ENCODE assay signal across 29 cellular contexts in genomic region chr11:97502201-97502600, GRCh38.
A peak's percentile ranks its signal among the peaks of the same experiment; 100 is the strongest.
DNase-seq lines count a peak whose midpoint lies in the region; ATAC-seq and TF ChIP-seq lines count a peak whose summit lies in the region.
"Had no signal": no experiment of that assay in that cellular context is flagged by ENCODE, and none has a peak within 500 bp of the region (broad histone marks: within the 10 kb centered on the region; RNA-seq: fewer than 3 reads in every experiment).

No MANE protein-coding gene starts in this region.

- H3K27me3 ChIP-seq in PC-3 (ENCODE audit: low read length) (no peaks in the 10 kb centered on the region), brain microvascular endothelial cell (replicated peaks) (no peaks in the 10 kb centered on the region), neuronal stem cell (ENCODE audit: control insufficient read depth in 3 of 3, insufficient read depth in 3 of 3, low read depth in 1 of 3, low read length in 3 of 3) (no peaks in the 10 kb centered on the region), body of pancreas (no peaks in the 10 kb centered on the region)
- H3K27me3 ChIP-seq: BE2C, MG63, SJSA1 had no signal

- no peak overlapping the region for H4K8ac ChIP-seq in neuronal stem cell (ENCODE audit: low read depth, low read length)

- H3K4me2 ChIP-seq in PC-3 (ENCODE audit: low read length) (no peak overlapping the region), neuronal stem cell (ENCODE audit: insufficient read depth, low read length, poor library complexity, severe bottlenecking) (no peak overlapping the region)
- H3K4me2 ChIP-seq: GM23338 had no signal

- CTCF ChIA-PET in PC-3 (lab: Charles Lee): no interaction called here

- POLR2A ChIA-PET in PC-3 (lab: Charles Lee; ENCODE audit: unreplicated experiment): no interaction called here

- H3K79me2 ChIP-seq in PC-3 (ENCODE audit: low read length): no peaks in the 10 kb centered on the region

- no CpG with 5 or more reads among the region's 1 CpG for WGBS in neuronal stem cell (ENCODE audit: extremely low coverage in 2 of 2, insufficient read length in 2 of 2, insufficient replicate concordance in 1 of 2), 2 donors
- 59 to 64% methylated on average over 1 of the region's 1 CpG for WGBS in body of pancreas, 2 donors

- H3K27ac ChIP-seq in PC-3 (ENCODE audit: low read length) (no peak overlapping the region), brain microvascular endothelial cell (no peak overlapping the region), neuronal stem cell (replicated peaks; ENCODE audit: low read length) (no peak overlapping the region), body of pancreas (no peak overlapping the region)
- H3K27ac ChIP-seq: HL-60, SJSA1 had no signal

- no peak overlapping the region for H3K14ac ChIP-seq in neuronal stem cell (ENCODE audit: low read length)

- no peaks in the 10 kb centered on the region for H4K20me1 ChIP-seq in PC-3 (ENCODE audit: low read length)

- H3K18ac ChIP-seq in neuronal stem cell (ENCODE audit: low read length): no peak overlapping the region

- no peaks in the 10 kb centered on the region for H3K9me2 ChIP-seq in PC-3 (replicated peaks; ENCODE audit: low read length)

- no peak overlapping the region for H3K4ac ChIP-seq in neuronal stem cell (ENCODE audit: low read length)

- no peak for ATAC-seq in PC-3
- ATAC-seq in GM18511 (IDR thresholded peaks at IDR 0.05; ENCODE audit: unreplicated experiment): no peak
- no peak for ATAC-seq in body of pancreas
- ATAC-seq: GM23338, K562 had no signal

- no peak overlapping the region for H2BK5ac ChIP-seq in neuronal stem cell (ENCODE audit: low read length)

- intact Hi-C loops in PC-3 (cut with micrococcal nuclease) (no loop called here), body of pancreas (cut with DNase I) (no loop called here)

- TF ChIP-seq POLR2A in body of pancreas (IDR thresholded peaks at IDR 0.05): no peak

- no peaks in the 10 kb centered on the region for H3K36me3 ChIP-seq in PC-3 (ENCODE audit: low read depth, low read length)
- H3K36me3 ChIP-seq in brain microvascular endothelial cell (replicated peaks): no peaks in the 10 kb centered on the region
- H3K36me3 ChIP-seq in neuronal stem cell (replicated peaks in 1 of 2; ENCODE audit: control insufficient read depth in 2 of 2, insufficient read depth in 2 of 2, low read length in 2 of 2): no peaks in the 10 kb centered on the region
- H3K36me3 ChIP-seq in body of pancreas (replicated peaks in 1 of 2; ENCODE audit: insufficient read depth in 1 of 2, low read depth in 2 of 2): no peaks in the 10 kb centered on the region
- H3K36me3 ChIP-seq: BE2C, MG63, SJSA1 had no signal

- no peak overlapping the region for H2BK120ac ChIP-seq in neuronal stem cell (ENCODE audit: low read depth, low read length)

- no peaks in the 10 kb centered on the region for H3F3A ChIP-seq in PC-3 (ENCODE audit: low read length, unreplicated experiment)

- no peaks in the 10 kb centered on the region for H3K79me1 ChIP-seq in neuronal stem cell (ENCODE audit: low read depth, low read length)

- H3K4me3 ChIP-seq in PC-3 (ENCODE audit: low read length) (no peak overlapping the region), brain microvascular endothelial cell (ENCODE audit: low read depth, low read length) (no peak overlapping the region), neuronal stem cell (ENCODE audit: low read length in 2 of 2) (no peak overlapping the region), body of pancreas (no peak overlapping the region)
- H3K4me3 ChIP-seq: GM23338, K562, MG63, SJSA1 had no signal

- in situ Hi-C loops in brain microvascular endothelial cell (cut with HindIII; ENCODE audit: low pct_ligation_motif_present, low sequenced_read_pairs): no loop called here

- H3K9ac ChIP-seq in PC-3 (ENCODE audit: low read length) (no peak overlapping the region), neuronal stem cell (ENCODE audit: low read depth, low read length, poor library complexity) (no peak overlapping the region)

- no peak overlapping the region for H4K91ac ChIP-seq in neuronal stem cell (ENCODE audit: low read depth, low read length, poor library complexity)

- H2AFZ ChIP-seq in PC-3 (ENCODE audit: low read length) (no peak overlapping the region), neuronal stem cell (ENCODE audit: low read length) (no peak overlapping the region)
- H2AFZ ChIP-seq: GM23338 had no signal

- no peak overlapping the region for H2BK15ac ChIP-seq in neuronal stem cell (ENCODE audit: low read length)

- TF ChIP-seq CTCF in PC-3 (conservative IDR thresholded peaks at IDR 0.05; ENCODE audit: low read depth, low read length): no peak
- TF ChIP-seq CTCF in brain microvascular endothelial cell (IDR thresholded peaks at IDR 0.05; ENCODE audit: low read depth, low read length, missing control alignments): no peak
- no peak for TF ChIP-seq CTCF in body of pancreas (IDR thresholded peaks at IDR 0.05)

- no peak overlapping the region for H2BK12ac ChIP-seq in neuronal stem cell (ENCODE audit: low read length)

- H3K4me1 ChIP-seq in PC-3 (ENCODE audit: insufficient read depth, low read length) (no peaks in the 10 kb centered on the region), neuronal stem cell (ENCODE audit: control insufficient read depth in 2 of 2, insufficient read depth in 1 of 2, low read depth in 1 of 2, low read length in 2 of 2) (no peaks in the 10 kb centered on the region), body of pancreas (no peaks in the 10 kb centered on the region)
- H3K4me1 ChIP-seq: BE2C, SJSA1 had no signal

- no TSS peak for BruUV-seq in PC-3 (replicated peaks; lab: Mats Ljungman, UMichigan)

- DNase-seq in ELR (ENCODE audit: low read depth): peak; percentile 81
- peak; percentile 31 for DNase-seq in PC-3
- peak; percentile 45 for DNase-seq in brain microvascular endothelial cell
- DNase-seq in kidney tubule cell (ENCODE audit: low spot score): peak; percentile 7
- no peak for DNase-seq in COLO829 (ENCODE audit: low spot score)
- no peak for DNase-seq in neuronal stem cell (ENCODE audit: low spot score)
- DNase-seq in body of pancreas: no peak
- DNase-seq: 8988T; ACHN; BE2C; Calu3; CD8-positive, alpha-beta memory T cell; DMS79 treated with DMSO at 0.1 percent for 48 hours; HCEC 1CT; Kasumi-1; MG63; NCI-H1105 treated with DMSO at 0.1 percent for 48 hours; NCI-H146; NCI-H2029; NCI-H446; NCI-H524 treated with DMSO at 0.1 percent for 48 hours; NCI-H774; Right ventricle myocardium superior; RPMI8226 had no signal

- H3K23ac ChIP-seq in neuronal stem cell (ENCODE audit: low read depth, low read length, poor library complexity): no peak overlapping the region

- H2AK5ac ChIP-seq in neuronal stem cell (ENCODE audit: low read depth, low read length): no peak overlapping the region

- H3K9me3 ChIP-seq in PC-3 (ENCODE audit: low read length) (peaks cover 9% of the 10 kb centered on the region; the same call in 1 of the 2 replicates), neuronal stem cell (replicated peaks in 1 of 2; ENCODE audit: control insufficient read depth in 2 of 2, insufficient read depth in 1 of 2, low read depth in 1 of 2, low read length in 2 of 2) (no peaks in the 10 kb centered on the region), body of pancreas (no peaks in the 10 kb centered on the region)
- H3K9me3 ChIP-seq: BE2C, SJSA1 had no signal

Comparison
In these comparisons a context has a peak if more than half of its experiments do, and no peak if none do; other contexts are left out.
1. DNase-seq: peak in ELR (single experiment), PC-3 (single experiment), brain microvascular endothelial cell (single experiment) and kidney tubule cell (single experiment); none in COLO829 (single experiment), neuronal stem cell (single experiment) and body of pancreas (0 of 4).